In genomic region chr3:112000971-112001370, GRCh38 we compare ENCODE assay signal across 19 cellular contexts. TPM values are rescaled to one million over a fixed set of nuclear protein-coding genes. Genes with fewer than 3 reads are reported as not detected.
DNase-seq lines count a peak whose midpoint lies in the region; ATAC-seq and TF ChIP-seq lines count a peak whose summit lies in the region.
"Had no signal": no experiment of that assay in that cellular context is flagged by ENCODE, and none has a peak within 500 bp of the region (broad histone marks: within the 10 kb centered on the region; RNA-seq: fewer than 3 reads in every experiment).

No MANE protein-coding gene starts in this region.

- BruUV-seq in OCI-LY7 (replicated peaks; lab: Mats Ljungman, UMichigan), result no TSS peak

- intact Hi-C loops in esophagus squamous epithelium (cut with DNase I) (no loop called here), OCI-LY7 (cut with micrococcal nuclease; ENCODE audit: unreplicated experiment) (no loop called here)

- H2BK5ac ChIP-seq in H9 (ENCODE audit: insufficient read length, low read length), result no peak overlapping the region

- no peak overlapping the region for H4K91ac ChIP-seq in H9 (ENCODE audit: insufficient read length, low read depth, low read length)

- POLR2A ChIA-PET in OCI-LY7 (lab: Charles Lee), result interaction anchor here (0.6 to 1.0 kb wide), 2 partner anchors 9 to 13 kb away, joined by 3 to 4 read pairs; no protein-coding TSS in a partner anchor

- H3K56ac ChIP-seq in H9 (ENCODE audit: insufficient read length, low read depth, low read length), result no peak overlapping the region

- TF ChIP-seq CTCF in H9 (conservative IDR thresholded peaks at IDR 0.05) (no peak), neural crest cell (conservative IDR thresholded peaks at IDR 0.05) (no peak), esophagus squamous epithelium (IDR thresholded peaks at IDR 0.05) (no peak), OCI-LY7 (conservative IDR thresholded peaks at IDR 0.05; ENCODE audit: low read length) (no peak)

- H2BK20ac ChIP-seq in H9 (ENCODE audit: low read depth, low read length, poor library complexity, severe bottlenecking), result no peak overlapping the region

- H4K5ac ChIP-seq in H9 (ENCODE audit: insufficient read length, low read depth, low read length), result no peak overlapping the region

- H3K27ac ChIP-seq in H9 (ENCODE audit: insufficient read length, low read depth, low read length) (no peak overlapping the region), esophagus squamous epithelium (no peak overlapping the region), OCI-LY7 (ENCODE audit: low read depth, low read length, poor library complexity, severe bottlenecking) (no peak overlapping the region)
- H3K27ac ChIP-seq: gastroesophageal sphincter, prostate gland, SJSA1, thoracic aorta had no signal

- H3K9me3 Mint-ChIP-seq in H9, result no peaks in the 10 kb centered on the region
- H3K9me3 Mint-ChIP-seq in neural crest cell, result no peaks in the 10 kb centered on the region
- H3K9me3 Mint-ChIP-seq: T-helper 2 cell treated with Interferon-gamma antibody and Interleukin-4, amounts not matched to agents 5 μg/mL and 100 μg/mL, for 36 hours had no signal

- H3K4ac ChIP-seq in H9 (ENCODE audit: low read depth, low read length), result no peak overlapping the region

- H3K23me2 ChIP-seq in H9 (ENCODE audit: insufficient read length, low read depth, low read length, poor library complexity, severe bottlenecking), result peaks cover 15% of the 10 kb centered on the region

- peaks cover 26% of the 10 kb centered on the region for H3K27me3 Mint-ChIP-seq in H9 (ENCODE audit: low read depth)
- no peaks in the 10 kb centered on the region for H3K27me3 Mint-ChIP-seq in neural crest cell (ENCODE audit: low read depth)
- H3K27me3 Mint-ChIP-seq: activated CD8-positive, alpha-beta memory T cell treated with anti-CD3 and anti-CD28 coated beads, Interleukin-2, amount 10 ng/mL, durations not matched to agents 7 days and 5 days had no signal

- H3K23ac ChIP-seq in H9 (ENCODE audit: insufficient read length, low read depth, low read length), result no peak overlapping the region

- H2BK120ac ChIP-seq in H9 (ENCODE audit: low read depth, low read length, poor library complexity, severe bottlenecking), result no peak overlapping the region

- H2AFZ ChIP-seq in H9 (ENCODE audit: low read length), result no peak overlapping the region
- no peak overlapping the region for H2AFZ ChIP-seq in OCI-LY7 (ENCODE audit: low read length)

- H3K79me2 ChIP-seq in H9 (ENCODE audit: insufficient read depth, low read length) (no peaks in the 10 kb centered on the region), OCI-LY7 (ENCODE audit: insufficient read depth, low read depth, low read length) (no peaks in the 10 kb centered on the region)

- ATAC-seq in HG03442 (IDR thresholded peaks at IDR 0.05; ENCODE audit: unreplicated experiment), result no peak
- ATAC-seq: activated CD8-positive, alpha-beta memory T cell treated with anti-CD3 and anti-CD28 coated beads, Interleukin-2, amount 10 ng/mL, durations not matched to agents 7 days and 5 days; gastroesophageal sphincter had no signal

- H3K9ac ChIP-seq in H9 (ENCODE audit: extremely low read depth, insufficient read length, low read length), result no peak overlapping the region

- H3K14ac ChIP-seq in H9 (ENCODE audit: insufficient read depth, low read length), result no peak overlapping the region

- TF ChIP-seq POLR2A in esophagus squamous epithelium (IDR thresholded peaks at IDR 0.05), result no peak

- H3K4me2 ChIP-seq in H9 (ENCODE audit: insufficient read depth, insufficient read length, low read length) (no peak overlapping the region), OCI-LY7 (ENCODE audit: low read length) (no peak overlapping the region)

- H3K4me1 ChIP-seq in H9 (ENCODE audit: insufficient read depth, low read length) (0 out of 2 replicates have a peak, but pooled peaks cover 7% of the 10 kb centered on the region), esophagus squamous epithelium (peaks cover 6 to 23% (median 10%) of the 10 kb centered on the region in 3 donors), OCI-LY7 (ENCODE audit: insufficient read depth, low read length, poor library complexity, severe bottlenecking) (peaks cover 9% of the 10 kb centered on the region)
- H3K4me1 ChIP-seq: prostate gland had no signal

- H3K27ac Mint-ChIP-seq in H9 (no peak overlapping the region; a peak in 1 of 7 replicates), neural crest cell (ENCODE audit: unreplicated experiment) (peak overlapping the region; percentile 83)
- H3K27ac Mint-ChIP-seq: activated CD8-positive, alpha-beta memory T cell treated with anti-CD3 and anti-CD28 coated beads, Interleukin-2, amount 10 ng/mL, durations not matched to agents 7 days and 5 days; T-helper 2 cell treated with Interferon-gamma antibody and Interleukin-4, amounts not matched to agents 5 μg/mL and 100 μg/mL, for 36 hours had no signal

- CTCF ChIA-PET in OCI-LY7 (lab: Charles Lee; ENCODE audit: unreplicated experiment), result no interaction called here

- peak overlapping the region; percentile 89 to 91; a peak in 4 of 5 replicates for H3K4me3 Mint-ChIP-seq in H9
- peak overlapping the region; percentile 99 for H3K4me3 Mint-ChIP-seq in neural crest cell
- H3K4me3 Mint-ChIP-seq: activated CD8-positive, alpha-beta memory T cell treated with anti-CD3 and anti-CD28 coated beads, Interleukin-2, amount 10 ng/mL, durations not matched to agents 7 days and 5 days; T-helper 2 cell treated with Interferon-gamma antibody and Interleukin-4, amounts not matched to agents 5 μg/mL and 100 μg/mL, for 36 hours had no signal

- H3K27me3 ChIP-seq in H9 (ENCODE audit: insufficient read depth, low read length) (no peaks in the 10 kb centered on the region), esophagus squamous epithelium (peaks cover 0 to 39% (median 0%) of the 10 kb centered on the region in 4 donors)
- H3K27me3 ChIP-seq: SJSA1 had no signal

- peaks cover 32 to 51% of the 10 kb centered on the region in 2 experiments for H3K4me1 Mint-ChIP-seq in H9
- H3K4me1 Mint-ChIP-seq in neural crest cell, result peaks cover 69% of the 10 kb centered on the region

- no peaks in the 10 kb centered on the region for H4K20me1 ChIP-seq in H9 (ENCODE audit: control insufficient read depth, insufficient read depth, insufficient read length)
- H4K20me1 ChIP-seq in OCI-LY7 (ENCODE audit: insufficient read depth, low read length), result no peaks in the 10 kb centered on the region

- H2AK5ac ChIP-seq in H9 (ENCODE audit: insufficient read length, low read length), result no peak overlapping the region

- H3K9me3 ChIP-seq in H9 (ENCODE audit: control insufficient read depth, low read depth, low read length), result no peaks in the 10 kb centered on the region
- H3K9me3 ChIP-seq in esophagus squamous epithelium, result no peaks in the 10 kb centered on the region
- H3K9me3 ChIP-seq in OCI-LY7 (ENCODE audit: low read length), result no peaks in the 10 kb centered on the region
- H3K9me3 ChIP-seq: gastroesophageal sphincter, prostate gland, SJSA1, thoracic aorta had no signal

- WGBS in H9 (ENCODE audit: extremely low coverage, insufficient read length, low lambda C conversion rate), result no CpG with 5 or more reads among the region's 2 CpGs
- 75 to 80% methylated on average over 1 to 2 of the region's 2 CpGs for WGBS in esophagus squamous epithelium, 2 donors

- no peaks in the 10 kb centered on the region for H3K36me3 ChIP-seq in esophagus squamous epithelium
- no peaks in the 10 kb centered on the region for H3K36me3 ChIP-seq in OCI-LY7 (ENCODE audit: insufficient read depth, low read length)
- H3K36me3 ChIP-seq: gastroesophageal sphincter, prostate gland, SJSA1, thoracic aorta had no signal

- no peaks in the 10 kb centered on the region for H3K9me2 ChIP-seq in OCI-LY7 (ENCODE audit: insufficient read depth, low read length)

- H3K79me1 ChIP-seq in H9 (ENCODE audit: insufficient read depth, low read depth, low read length, poor library complexity, severe bottlenecking), result no peaks in the 10 kb centered on the region

- H3K18ac ChIP-seq in H9 (ENCODE audit: insufficient read length, low read depth, low read length), result no peak overlapping the region

- H2BK15ac ChIP-seq in H9 (ENCODE audit: low read depth, low read length), result no peak overlapping the region

- no peak overlapping the region for H2BK12ac ChIP-seq in H9 (ENCODE audit: insufficient read length, low read depth, low read length)

- H4K8ac ChIP-seq in H9 (replicated peaks; ENCODE audit: insufficient read length, low read depth, low read length), result no peak overlapping the region

- DNase-seq in H9, result no peak
- DNase-seq in NCI-H146 treated with DMSO at 0.1 percent for 48 hours (lab: John Stamatoyannopoulos, UW; ENCODE audit: unreplicated experiment), result peak; percentile 90
- DNase-seq in cerebellum (ENCODE audit: low spot score), result peak; percentile 24
- DNase-seq in neural crest cell (ENCODE audit: low read depth, low spot score), result no peak
- DNase-seq in esophagus squamous epithelium (lab: John Stamatoyannopoulos, UW), result no peak
- DNase-seq in OCI-LY7 (ENCODE audit: low spot score), result no peak
- DNase-seq: activated CD4-positive, CD25-positive, alpha-beta regulatory T cell treated with anti-CD3 and anti-CD28 coated beads, Interleukin-2, amount 50 U/mL, for 72 hours; activated CD8-positive, alpha-beta memory T cell treated with anti-CD3 and anti-CD28 coated beads, Interleukin-2, amount 10 ng/mL, durations not matched to agents 7 days and 5 days; AML-193; amniotic stem cell; Calu3; MV-4-11; NCI-H510A treated with DMSO at 0.1 percent for 48 hours had no signal

- H3T11ph ChIP-seq in H9 (ENCODE audit: low read length), result no peak overlapping the region

- H3K36me3 Mint-ChIP-seq in H9 (ENCODE audit: insufficient read depth in 1 of 3, low read depth in 3 of 3), result peaks cover 0 to 12% (median 5%) of the 10 kb centered on the region in 3 experiments; a peak in 4 of 7 replicates
- peaks cover 23% of the 10 kb centered on the region for H3K36me3 Mint-ChIP-seq in neural crest cell (ENCODE audit: low read depth)

- no peak overlapping the region for H3K4me3 ChIP-seq in esophagus squamous epithelium
- H3K4me3 ChIP-seq in OCI-LY7 (ENCODE audit: low read depth, low read length, poor library complexity, severe bottlenecking), result no peak overlapping the region
- H3K4me3 ChIP-seq: gastroesophageal sphincter, prostate gland, SJSA1, thoracic aorta had no signal

RNA-seq across cellular contexts. Expression of gene TAGLN3, which starts 2.2 kb away (rescaled TPM):
- 6.4 and 7.5 TPM in 2 replicates for total RNA-seq in H9 (2021)
- 91.8 TPM for total RNA-seq in cerebellum
- 62.6 and 70.2 TPM in 2 replicates for total RNA-seq in neural crest cell
- not detected for total RNA-seq in esophagus squamous epithelium
- total RNA-seq in OCI-LY7 (2014; rRNA removed; shearing (Covaris generic)), result not detected in 2 replicates
- total RNA-seq in OCI-LY7 (2022), result not detected in 2 replicates
- total RNA-seq: activated CD8-positive, alpha-beta memory T cell treated with anti-CD3 and anti-CD28 coated beads, Interleukin-2, amount 10 ng/mL, durations not matched to agents 7 days and 5 days; Calu3; SJSA1; thoracic aorta had no signal

RNA-seq across cellular contexts. Expression of gene ABHD10, which starts 22.1 kb away (rescaled TPM):
- total RNA-seq in H9 (2021) (21.8 and 28.4 TPM in 2 replicates), cerebellum (60.9 TPM), neural crest cell (52.7 and 55.6 TPM in 2 replicates), esophagus squamous epithelium (10 to 100 TPM; 10.2 to 22.5 (median 13.1) TPM), OCI-LY7 (2022) (45.1 and 46.5 TPM in 2 replicates)
- total RNA-seq in OCI-LY7 (2014; rRNA removed; shearing (Covaris generic)), result 25.8 and 40.8 TPM in 2 replicates

RNA-seq across cellular contexts. Expression of gene TMPRSS7, which starts 33.6 kb away (rescaled TPM):
- not detected in 2 replicates for total RNA-seq in H9 (2021)
- total RNA-seq in cerebellum, result 0.36 TPM
- not detected in 2 replicates for total RNA-seq in neural crest cell
- total RNA-seq in esophagus squamous epithelium, result not detected
- total RNA-seq in OCI-LY7 (2014; rRNA removed; shearing (Covaris generic)), result not detected in 2 replicates
- not detected in 2 replicates for total RNA-seq in OCI-LY7 (2022)
- total RNA-seq: activated CD8-positive, alpha-beta memory T cell treated with anti-CD3 and anti-CD28 coated beads, Interleukin-2, amount 10 ng/mL, durations not matched to agents 7 days and 5 days; Calu3; gastroesophageal sphincter; prostate gland; SJSA1; thoracic aorta had no signal

Comparison
In these comparisons a context has a peak if more than half of its experiments do, and no peak if none do; other contexts are left out.
1. DNase-seq: peak in NCI-H146 treated with DMSO at 0.1 percent for 48 hours (single experiment) and cerebellum (single experiment); none in H9 (single experiment), neural crest cell (single experiment), esophagus squamous epithelium (single experiment) and OCI-LY7 (single experiment).